ENCODE assay signal across 8 cellular contexts in the genomic region with DNA sequence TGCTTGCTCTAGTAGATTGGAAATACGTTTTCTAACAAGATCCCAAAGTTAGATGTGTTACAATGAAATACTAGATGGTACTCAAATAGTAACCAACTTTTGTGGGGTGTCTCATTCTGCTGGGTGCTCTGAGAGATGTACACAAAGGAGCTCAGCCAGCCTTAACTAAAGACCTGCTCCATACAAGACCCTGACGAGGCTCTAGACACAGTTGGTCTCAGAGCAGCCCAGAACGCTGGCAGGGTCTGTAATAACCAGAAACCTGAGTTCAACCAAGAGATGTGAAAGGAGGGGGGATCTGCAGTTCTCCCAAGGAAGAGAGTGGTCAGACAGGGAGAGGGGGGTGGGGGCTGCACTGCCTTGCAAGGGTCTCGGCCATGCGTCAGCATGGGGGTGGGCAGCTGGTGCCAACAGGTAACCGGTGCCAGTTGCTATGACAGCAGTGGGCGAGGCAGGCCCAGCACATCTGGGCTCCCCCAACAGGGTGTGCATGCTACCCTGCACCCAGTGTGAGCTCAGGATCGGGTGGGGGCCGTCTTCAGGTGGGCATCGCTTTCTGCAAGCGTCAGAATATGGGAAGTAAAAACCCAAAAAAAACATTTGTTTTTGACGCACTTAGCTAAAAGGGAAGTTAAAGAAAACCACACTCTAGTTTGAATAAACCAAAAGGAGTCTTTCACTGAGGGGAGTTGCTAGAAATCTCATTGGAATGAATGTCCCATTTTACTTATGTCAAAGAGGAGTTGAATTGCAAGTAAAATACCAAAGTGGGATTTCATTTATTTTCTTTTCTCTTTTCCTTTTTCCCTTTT.
DNase-seq lines count a peak whose midpoint lies in the region; ATAC-seq and TF ChIP-seq lines count a peak whose summit lies in the region.

No MANE protein-coding gene starts in this region.

- H3K36me3 Mint-ChIP-seq in activated T-cell treated with anti-CD3 and anti-CD28 coated beads, Interleukin-2, amount 50 U/mL, for 72 hours (ENCODE audit: insufficient read depth in 2 of 2), result peaks cover 17 to 43% of the 10 kb centered on the region in 2 donors

- no peaks in the 10 kb centered on the region for H3K9me3 ChIP-seq in left ventricle myocardium inferior (replicated peaks)

- peaks cover 90% of the 10 kb centered on the region for H3K4me1 Mint-ChIP-seq in activated T-cell treated with anti-CD3 and anti-CD28 coated beads, Interleukin-2, amount 50 U/mL, for 72 hours (ENCODE audit: low read depth)
- H3K4me1 Mint-ChIP-seq in stimulated activated naive CD8-positive, alpha-beta T cell treated with anti-CD3 and anti-CD28 coated beads, Interleukin-15, amount 100 ng/mL, for 72 hours, result peaks cover 86% of the 10 kb centered on the region

- intact Hi-C loops in cardiac septum (cut with DNase I), result no loop called here
- intact Hi-C loops in left ventricle myocardium inferior (cut with micrococcal nuclease), result no loop called here

- H3K4me3 ChIP-seq in left ventricle myocardium inferior, result no peak overlapping the region

- H3K4me3 Mint-ChIP-seq in activated T-cell treated with anti-CD3 and anti-CD28 coated beads, Interleukin-2, amount 50 U/mL, for 72 hours, result peak overlapping the region; percentile 72 to 73
- peak overlapping the region; percentile 45 to 69 for H3K4me3 Mint-ChIP-seq in stimulated activated naive CD8-positive, alpha-beta T cell treated with anti-CD3 and anti-CD28 coated beads, Interleukin-15, amount 100 ng/mL, for 72 hours

- H3K27me3 ChIP-seq in left ventricle myocardium inferior (ENCODE audit: low read depth), result no peaks in the 10 kb centered on the region

- peak; percentile 61 for ATAC-seq in HG03354 (IDR thresholded peaks at IDR 0.05; ENCODE audit: poor library complexity, severe bottlenecking, unreplicated experiment)
- peak; percentile 46 to 61 for ATAC-seq in activated T-cell treated with anti-CD3 and anti-CD28 coated beads, Interleukin-2, amount 50 U/mL, for 72 hours (replicated peaks in 1 of 2)
- peak; percentile 75 for ATAC-seq in stimulated activated naive CD8-positive, alpha-beta T cell treated with anti-CD3 and anti-CD28 coated beads, Interleukin-15, amount 100 ng/mL, for 72 hours

- peaks cover 45% of the 10 kb centered on the region for H3K36me3 ChIP-seq in left ventricle myocardium inferior

- no peaks in the 10 kb centered on the region for H3K27me3 Mint-ChIP-seq in activated T-cell treated with anti-CD3 and anti-CD28 coated beads, Interleukin-2, amount 50 U/mL, for 72 hours (ENCODE audit: low read depth)
- no peaks in the 10 kb centered on the region for H3K27me3 Mint-ChIP-seq in stimulated activated naive CD8-positive, alpha-beta T cell treated with anti-CD3 and anti-CD28 coated beads, Interleukin-15, amount 100 ng/mL, for 72 hours

- peak overlapping the region; percentile 55 for H3K27ac Mint-ChIP-seq in activated T-cell treated with anti-CD3 and anti-CD28 coated beads, Interleukin-2, amount 50 U/mL, for 72 hours
- H3K27ac Mint-ChIP-seq in stimulated activated naive CD8-positive, alpha-beta T cell treated with anti-CD3 and anti-CD28 coated beads, Interleukin-15, amount 100 ng/mL, for 72 hours, result peak overlapping the region; percentile 44 to 81

- no peak for TF ChIP-seq CTCF in left ventricle myocardium inferior (IDR thresholded peaks at IDR 0.05; ENCODE audit: borderline replicate concordance)

- H3K27ac ChIP-seq in left ventricle myocardium inferior (replicated peaks) (no peak overlapping the region), caudate nucleus (ENCODE audit: low read depth, low read length) (no peak overlapping the region)

- H3K9me3 Mint-ChIP-seq in activated T-cell treated with anti-CD3 and anti-CD28 coated beads, Interleukin-2, amount 50 U/mL, for 72 hours, result no peaks in the 10 kb centered on the region
- H3K9me3 Mint-ChIP-seq in stimulated activated naive CD8-positive, alpha-beta T cell treated with anti-CD3 and anti-CD28 coated beads, Interleukin-15, amount 100 ng/mL, for 72 hours, result no peaks in the 10 kb centered on the region

- DNase-seq in cardiac septum (ENCODE audit: low spot score) (peak; percentile 67), left ventricle myocardium inferior (no peak), HT-29 (ENCODE audit: low spot score) (no peak), DMS 273 (lab: John Stamatoyannopoulos, UW; ENCODE audit: unreplicated experiment) (no peak), caudate nucleus (lab: John Stamatoyannopoulos, UW) (no peak)
- peak in 1 of 2 donors; percentile 37 for DNase-seq in activated T-cell treated with anti-CD3 and anti-CD28 coated beads, Interleukin-2, amount 50 U/mL, for 72 hours
- DNase-seq in stimulated activated naive CD8-positive, alpha-beta T cell treated with anti-CD3 and anti-CD28 coated beads, Interleukin-15, amount 100 ng/mL, for 72 hours, result peak in 1 of 2 donors; percentile 25

- peaks cover 7% of the 10 kb centered on the region for H3K4me1 ChIP-seq in left ventricle myocardium inferior
